In genomic region chr7:66323114-66323513, GRCh38 we compare ENCODE assay signal across 31 cellular contexts.
"Had no signal": no experiment of that assay in that cellular context is flagged by ENCODE, and none has a peak within 500 bp of the region (broad histone marks: within the 10 kb centered on the region; RNA-seq: fewer than 3 reads in every experiment).

No MANE protein-coding gene starts in this region.

- H3K27me3 Mint-ChIP-seq: naive thymus-derived CD4-positive, alpha-beta T cell; progenitor cell of endocrine pancreas; stimulated activated memory B cell treated with anti-CD40 and anti-IgM and Interleukin-4, amounts not matched to agents 10 μg/mL and 1 μg/mL and 100 μg/mL, for 72 hours; stimulated activated naive CD8-positive, alpha-beta T cell treated with anti-CD3 and anti-CD28 coated beads, Interleukin-15, amount 100 ng/mL, for 72 hours had no signal

- H3K9ac ChIP-seq: neural progenitor cell, parathyroid adenoma had no signal

- H2AFZ ChIP-seq: neural progenitor cell, parathyroid adenoma had no signal

- H3K4me3 ChIP-seq: neural progenitor cell, ovary, psoas muscle, right lobe of liver, sigmoid colon, spleen, suprapubic skin, testis, tibial artery, upper lobe of left lung, vagina had no signal

- H3K4me1 ChIP-seq: neural progenitor cell, psoas muscle, sigmoid colon, suprapubic skin, tibial artery, vagina had no signal

- H3K27me3 ChIP-seq: neural progenitor cell, ovary, right lobe of liver, sigmoid colon, spleen, suprapubic skin, testis, tibial artery, upper lobe of left lung, vagina had no signal

- DNase-seq: naive thymus-derived CD4-positive, alpha-beta T cell; natural killer cell; occipital lobe; ovary; posterior cingulate gyrus; psoas muscle; right cardiac atrium; right lobe of liver; sigmoid colon; small intestine; spleen; stimulated activated CD4-positive, alpha-beta T cell treated with anti-CD3 and anti-CD28 coated beads, Interleukin-12 subunit alpha, Interleukin-12 subunit beta, amount 100 ng/mL, for 4 hours; stimulated activated CD4-positive, alpha-beta T cell treated with anti-CD3 and anti-CD28 coated beads, Interleukin-1b, Interleukin-23, amount 100 ng/mL, for 48 hours; stimulated activated CD4-positive, alpha-beta T cell treated with anti-CD3 and anti-CD28 coated beads, Interleukin-4, amount 100 ng/mL, for 1 hour; stimulated activated CD4-positive, alpha-beta T cell treated with anti-CD3 and anti-CD28 coated beads, Interleukin-4, amount 100 ng/mL, for 4 hours; stimulated activated CD8-positive, alpha-beta memory T cell treated with anti-CD3 and anti-CD28 coated beads, Interleukin-4, amount 100 ng/mL, for 48 hours; stimulated activated naive CD4-positive, alpha-beta T cell; stimulated activated naive CD8-positive, alpha-beta T cell treated with anti-CD3 and anti-CD28 coated beads, Interleukin-15, amount 100 ng/mL, for 72 hours; stimulated activated naive CD8-positive, alpha-beta T cell treated with anti-CD3 and anti-CD28 coated beads, Interleukin-15, Interleukin-2, amounts not matched to agents 100 U/mL and 50 U/mL, for 24 hours; substantia nigra; testis; tibial artery; trophoblast cell; upper lobe of left lung had no signal

- H3K27ac Mint-ChIP-seq: naive thymus-derived CD4-positive, alpha-beta T cell; natural killer cell; nephron; neural progenitor cell; progenitor cell of endocrine pancreas; stimulated activated memory B cell treated with anti-CD40 and anti-IgM and Interleukin-4, amounts not matched to agents 10 μg/mL and 1 μg/mL and 100 μg/mL, for 72 hours; stimulated activated naive CD8-positive, alpha-beta T cell treated with anti-CD3 and anti-CD28 coated beads, Interleukin-15, amount 100 ng/mL, for 72 hours had no signal

- H3K4me1 Mint-ChIP-seq: natural killer cell; neural progenitor cell; stimulated activated naive CD8-positive, alpha-beta T cell treated with anti-CD3 and anti-CD28 coated beads, Interleukin-15, amount 100 ng/mL, for 72 hours had no signal

- H3K4me3 Mint-ChIP-seq: naive thymus-derived CD4-positive, alpha-beta T cell; natural killer cell; nephron; neural progenitor cell; stimulated activated memory B cell treated with anti-CD40 and anti-IgM and Interleukin-4, amounts not matched to agents 10 μg/mL and 1 μg/mL and 100 μg/mL, for 72 hours; stimulated activated naive CD8-positive, alpha-beta T cell treated with anti-CD3 and anti-CD28 coated beads, Interleukin-15, amount 100 ng/mL, for 72 hours had no signal

- H3K27ac ChIP-seq: neural progenitor cell, ovary, parathyroid adenoma, psoas muscle, right lobe of liver, sigmoid colon, spleen, suprapubic skin, testis, tibial artery, upper lobe of left lung, vagina had no signal

- ATAC-seq: naive thymus-derived CD4-positive, alpha-beta T cell; natural killer cell; psoas muscle; right cardiac atrium; right lobe of liver; stimulated activated memory B cell treated with anti-CD40 and anti-IgM and Interleukin-4, amounts not matched to agents 10 μg/mL and 1 μg/mL and 100 μg/mL, for 72 hours; stimulated activated naive CD8-positive, alpha-beta T cell treated with anti-CD3 and anti-CD28 coated beads, Interleukin-15, amount 100 ng/mL, for 72 hours; stimulated activated naive CD8-positive, alpha-beta T cell treated with anti-CD3 and anti-CD28 coated beads, Interleukin-15, Interleukin-2, amounts not matched to agents 100 U/mL and 50 U/mL, for 24 hours had no signal

- H3K9me3 ChIP-seq: ovary, psoas muscle, right lobe of liver, sigmoid colon, suprapubic skin, testis, tibial artery, upper lobe of left lung, vagina had no signal

- H3K4me2 ChIP-seq: neural progenitor cell had no signal

- H3K79me2 ChIP-seq: parathyroid adenoma had no signal

- H3K36me3 ChIP-seq: neural progenitor cell, ovary, right lobe of liver, sigmoid colon, suprapubic skin, tibial artery, upper lobe of left lung, vagina had no signal

- H3K36me3 Mint-ChIP-seq: natural killer cell had no signal
